In genomic region chr17:2029911-2030778, GRCh38 we compare ENCODE assay signal across 8 cellular contexts. TPM values are rescaled to one million over a fixed set of nuclear protein-coding genes. Genes with fewer than 3 reads are reported as not detected.
DNase-seq lines count a peak whose midpoint lies in the region; ATAC-seq, FAIRE-seq and TF ChIP-seq lines count a peak whose summit lies in the region.

Gene DPH1, plus strand, starts transcription at chr17:2030153. Its CDS starts 17 bp downstream, at chr17:2030170.

- intact Hi-C loops in body of pancreas (cut with DNase I) (loop anchor here (5.0 kb wide), 1 partner anchor 123 kb away; no protein-coding TSS in a partner anchor), gastrocnemius medialis (cut with DNase I; ENCODE audit: low total_unique reads) (loop anchor here (2.0 kb wide), 2 partner anchors 37 to 361 kb away; no protein-coding TSS in a partner anchor)

- in situ Hi-C loops in GM13977 (cut with MboI; ENCODE audit: low pct_unique_long_range_greater_than_20kb, low sequenced_read_pairs, unreplicated experiment), result loop anchor here (25.0 kb wide), 1 partner anchor 318 kb away; the partner anchor contains the start of genes TLCD2 and WDR81
- in situ Hi-C loops in gastrocnemius medialis (cut with MboI; ENCODE audit: low sequenced_read_pairs in 4 of 4), result loop anchor here (5.0 to 25.0 kb wide), 5 partner anchors 115 to 368 kb away; partner anchors contain the start of gene PRPF8 (in 1 of the 4)

- ATAC-seq in HG02970 (IDR thresholded peaks at IDR 0.05; ENCODE audit: low FRiP score, unreplicated experiment) (peak; percentile 47), body of pancreas (peak; percentile 84), gastrocnemius medialis (peak; percentile 81 to 83)

- H3K27me3 ChIP-seq in body of pancreas (no peaks in the 10 kb centered on the region), gastrocnemius medialis (no peaks in the 10 kb centered on the region)

- DNase-seq in GM13977 (ENCODE audit: low spot score) (peak; percentile 93), NCI-H2107 treated with DMSO at 0.1 percent for 48 hours (lab: John Stamatoyannopoulos, UW; ENCODE audit: unreplicated experiment) (peak; percentile 53), body of pancreas (peak; percentile 89 to 92 (median 91)), gastrocnemius medialis (peak; percentile 85 to 90), KG1 (lab: John Stamatoyannopoulos, UW) (no peak)

- TF ChIP-seq POLR2A in body of pancreas (IDR thresholded peaks at IDR 0.05), result peak; percentile 27 to 76 (median 72)
- peak; percentile 78 to 88 for TF ChIP-seq POLR2A in gastrocnemius medialis (IDR thresholded peaks at IDR 0.05)

- peak within 1 kb of the TSS; percentile 66 to 100 for H3K4me3 ChIP-seq in body of pancreas
- H3K4me3 ChIP-seq in iPS-11a (ENCODE audit: low read depth, low read length), result peak within 1 kb of the TSS; percentile 90
- H3K4me3 ChIP-seq in gastrocnemius medialis, result peak within 1 kb of the TSS; percentile 75 to 100 (median 91)

- 1 to 7% methylated on average over 11 to 59 of the region's 59 CpGs for WGBS in body of pancreas, 2 donors

- H3K4me1 ChIP-seq in body of pancreas, result peaks cover 38% of the 10 kb centered on the region
- H3K4me1 ChIP-seq in gastrocnemius medialis, result peaks cover 25 to 29% of the 10 kb centered on the region in 2 donors

- H3K27ac ChIP-seq in body of pancreas (peak within 1 kb of the TSS; percentile 6 to 75 (median 35)), gastrocnemius medialis (peak within 1 kb of the TSS; percentile 87 to 98 (median 96))

- H3K36me3 ChIP-seq in body of pancreas (replicated peaks in 1 of 2; ENCODE audit: insufficient read depth in 1 of 2, low read depth in 2 of 2) (no peaks in the 10 kb centered on the region), gastrocnemius medialis (peaks cover 0 to 4% of the 10 kb centered on the region in 2 donors)

- H3K9me3 ChIP-seq in body of pancreas, result no peaks in the 10 kb centered on the region
- no peaks in the 10 kb centered on the region for H3K9me3 ChIP-seq in gastrocnemius medialis

- TF ChIP-seq CTCF in GM13977 (IDR thresholded peaks at IDR 0.05; ENCODE audit: extremely low read depth, insufficient read depth, missing control alignments) (no peak), body of pancreas (IDR thresholded peaks at IDR 0.05) (peak in 2 of 7 experiments; percentile 7 to 29), gastrocnemius medialis (IDR thresholded peaks at IDR 0.05 in 4 of 5, conservative IDR thresholded peaks at IDR 0.05 in 1 of 5) (peak in 2 of 5 experiments; percentile 10 to 41)

- peak; percentile 82 for FAIRE-seq in TTC549 (lab: Jason Lieb, UNC)

RNA-seq across cellular contexts. Expression of gene DPH1, which starts in this region (rescaled TPM):
- total RNA-seq in body of pancreas (10 to 100 TPM; 34.8 to 77.8 TPM), gastrocnemius medialis (10 to 100 TPM; 47.2 to 59.9 (median 57.7) TPM)
